In the genomic region with DNA sequence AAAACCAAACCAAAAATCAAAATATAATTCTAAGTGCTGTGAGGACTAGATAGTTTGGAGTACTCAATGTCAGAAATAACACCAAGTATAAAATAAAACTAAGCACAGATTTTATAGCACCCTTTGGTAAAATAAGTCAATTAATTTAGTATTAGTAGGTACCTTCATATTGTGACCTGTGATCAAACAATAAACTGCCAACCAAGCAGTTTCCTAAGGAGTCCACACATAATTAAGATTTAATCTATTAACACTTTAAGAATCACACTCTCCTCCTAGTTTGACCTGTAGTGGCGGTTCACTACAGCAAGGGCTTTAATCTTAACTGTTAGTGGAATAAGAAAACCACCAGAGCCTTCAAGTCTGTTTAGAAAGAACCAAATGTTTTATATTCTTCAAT, we compare ENCODE assay signal across 9 cellular contexts. TPM values are rescaled to one million over a fixed set of nuclear protein-coding genes. Genes with fewer than 3 reads are reported as not detected.
DNase-seq lines count a peak whose midpoint lies in the region; ATAC-seq and TF ChIP-seq lines count a peak whose summit lies in the region.
"Had no signal": no experiment of that assay in that cellular context is flagged by ENCODE, and none has a peak within 500 bp of the region (broad histone marks: within the 10 kb centered on the region; RNA-seq: fewer than 3 reads in every experiment).

No MANE protein-coding gene starts in this region.

- no peaks in the 10 kb centered on the region for H3K27me3 ChIP-seq in foreskin keratinocyte

- H3K9me3 Mint-ChIP-seq in activated T-cell treated with anti-CD3 and anti-CD28 coated beads, Interleukin-2, amount 50 U/mL, for 4 hours: no peaks in the 10 kb centered on the region
- H3K9me3 Mint-ChIP-seq in activated B cell treated with CpG ODN at 0.5 μM for 24 hours: no peaks in the 10 kb centered on the region
- H3K9me3 Mint-ChIP-seq in stimulated activated memory B cell treated with anti-CD40 and anti-IgM and Interleukin-4, amounts not matched to agents 10 μg/mL and 1 μg/mL and 100 μg/mL, for 72 hours: no peaks in the 10 kb centered on the region

- H3K27ac ChIP-seq in foreskin keratinocyte: no peak overlapping the region

- H3K27me3 Mint-ChIP-seq in activated T-cell treated with anti-CD3 and anti-CD28 coated beads, Interleukin-2, amount 50 U/mL, for 4 hours (ENCODE audit: low read depth): no peaks in the 10 kb centered on the region
- H3K27me3 Mint-ChIP-seq in activated B cell treated with CpG ODN at 0.5 μM for 24 hours: no peaks in the 10 kb centered on the region
- H3K27me3 Mint-ChIP-seq in stimulated activated memory B cell treated with anti-CD40 and anti-IgM and Interleukin-4, amounts not matched to agents 10 μg/mL and 1 μg/mL and 100 μg/mL, for 72 hours: no peaks in the 10 kb centered on the region

- ATAC-seq in activated T-cell treated with anti-CD3 and anti-CD28 coated beads, Interleukin-2, amount 50 U/mL, for 4 hours: no peak
- ATAC-seq in activated B cell treated with CpG ODN at 0.5 μM for 24 hours (ENCODE audit: low read depth) (no peak), foreskin keratinocyte (no peak), HG03432 (IDR thresholded peaks at IDR 0.05; ENCODE audit: unreplicated experiment) (no peak)
- no peak for ATAC-seq in stimulated activated memory B cell treated with anti-CD40 and anti-IgM and Interleukin-4, amounts not matched to agents 10 μg/mL and 1 μg/mL and 100 μg/mL, for 72 hours

- H3K4me1 Mint-ChIP-seq in activated T-cell treated with anti-CD3 and anti-CD28 coated beads, Interleukin-2, amount 50 U/mL, for 4 hours (ENCODE audit: low read depth): peaks cover 54% of the 10 kb centered on the region
- peaks cover 47% of the 10 kb centered on the region for H3K4me1 Mint-ChIP-seq in activated B cell treated with CpG ODN at 0.5 μM for 24 hours
- peaks cover 48% of the 10 kb centered on the region for H3K4me1 Mint-ChIP-seq in stimulated activated memory B cell treated with anti-CD40 and anti-IgM and Interleukin-4, amounts not matched to agents 10 μg/mL and 1 μg/mL and 100 μg/mL, for 72 hours

- H3K36me3 Mint-ChIP-seq in activated T-cell treated with anti-CD3 and anti-CD28 coated beads, Interleukin-2, amount 50 U/mL, for 4 hours (ENCODE audit: insufficient read depth): peaks cover 59% of the 10 kb centered on the region
- H3K36me3 Mint-ChIP-seq in activated B cell treated with CpG ODN at 0.5 μM for 24 hours (ENCODE audit: low read depth): peaks cover 82% of the 10 kb centered on the region
- H3K36me3 Mint-ChIP-seq in stimulated activated memory B cell treated with anti-CD40 and anti-IgM and Interleukin-4, amounts not matched to agents 10 μg/mL and 1 μg/mL and 100 μg/mL, for 72 hours: peaks cover 56% of the 10 kb centered on the region

- CTCF ChIA-PET in activated B cell treated with CpG ODN at 0.5 μM for 24 hours (lab: Charles Lee): no interaction called here

- intact Hi-C loops in activated B cell treated with CpG ODN at 0.5 μM for 24 hours (cut with micrococcal nuclease): no loop called here

- TF ChIP-seq CTCF in activated B cell treated with CpG ODN at 0.5 μM for 24 hours (IDR thresholded peaks at IDR 0.05): no peak
- no peak for TF ChIP-seq CTCF in fibroblast of villous mesenchyme (IDR thresholded peaks at IDR 0.05; ENCODE audit: insufficient read depth, low read depth, low read length)
- no peak for TF ChIP-seq CTCF in foreskin keratinocyte (conservative IDR thresholded peaks at IDR 0.05)

- H3K27ac Mint-ChIP-seq in activated B cell treated with CpG ODN at 0.5 μM for 24 hours: no peak overlapping the region
- H3K27ac Mint-ChIP-seq in stimulated activated memory B cell treated with anti-CD40 and anti-IgM and Interleukin-4, amounts not matched to agents 10 μg/mL and 1 μg/mL and 100 μg/mL, for 72 hours: peak overlapping the region; percentile 45

- no peak for DNase-seq in activated T-cell treated with anti-CD3 and anti-CD28 coated beads, Interleukin-2, amount 50 U/mL, for 4 hours
- DNase-seq in activated T-cell treated with anti-CD3 and anti-CD28 coated beads, Interleukin-2, amount 50 U/mL, for 1 hour: no peak
- no peak for DNase-seq in activated B cell treated with CpG ODN at 0.5 μM for 24 hours
- DNase-seq in fibroblast of villous mesenchyme (ENCODE audit: low read depth): no peak
- no peak for DNase-seq in foreskin keratinocyte
- DNase-seq in Kasumi-1 (lab: John Stamatoyannopoulos, UW): no peak
- DNase-seq: NCI-H524 treated with DMSO at 0.1 percent for 48 hours had no signal

- H3K4me3 ChIP-seq in fibroblast of villous mesenchyme (ENCODE audit: low read depth, low read length): peak overlapping the region; percentile 75

- peaks cover 18% of the 10 kb centered on the region for H3K4me1 ChIP-seq in foreskin keratinocyte

- POLR2A ChIA-PET in activated B cell treated with CpG ODN at 0.5 μM for 24 hours (lab: Charles Lee): no interaction called here

- peak overlapping the region; percentile 96 for H3K4me3 Mint-ChIP-seq in activated T-cell treated with anti-CD3 and anti-CD28 coated beads, Interleukin-2, amount 50 U/mL, for 4 hours
- H3K4me3 Mint-ChIP-seq in activated B cell treated with CpG ODN at 0.5 μM for 24 hours: peak overlapping the region; percentile 99
- peak overlapping the region; percentile 98 for H3K4me3 Mint-ChIP-seq in stimulated activated memory B cell treated with anti-CD40 and anti-IgM and Interleukin-4, amounts not matched to agents 10 μg/mL and 1 μg/mL and 100 μg/mL, for 72 hours

RNA-seq across cellular contexts. Expression of gene HNRNPK, which starts 2.8 kb away (rescaled TPM):
- total RNA-seq in activated T-cell treated with anti-CD3 and anti-CD28 coated beads, Interleukin-2, amount 50 U/mL, for 4 hours: 100 to 1,000 TPM; 929 to 978 (median 948) TPM
- total RNA-seq in activated B cell treated with CpG ODN at 0.5 μM for 24 hours (645 and 678 TPM in 2 replicates), fibroblast of villous mesenchyme (465 and 522 TPM in 2 replicates), foreskin keratinocyte (519 and 525 TPM in 2 replicates)
- 334 and 399 TPM in 2 replicates for polyA plus RNA-seq in foreskin keratinocyte

RNA-seq across cellular contexts. Expression of gene RMI1, which starts 3.4 kb away (rescaled TPM):
- 10 to 100 TPM; 15.6 to 18.2 (median 16.2) TPM for total RNA-seq in activated T-cell treated with anti-CD3 and anti-CD28 coated beads, Interleukin-2, amount 50 U/mL, for 4 hours
- 6.6 and 8.5 TPM in 2 replicates for total RNA-seq in activated B cell treated with CpG ODN at 0.5 μM for 24 hours
- total RNA-seq in fibroblast of villous mesenchyme: 6.1 and 7.8 TPM in 2 replicates
- total RNA-seq in foreskin keratinocyte: 14.4 and 16.4 TPM in 2 replicates
- polyA plus RNA-seq in foreskin keratinocyte: 4.0 and 5.7 TPM in 2 replicates

RNA-seq across cellular contexts. Expression of gene KIF27, which starts 56.0 kb away (rescaled TPM):
- total RNA-seq in activated T-cell treated with anti-CD3 and anti-CD28 coated beads, Interleukin-2, amount 50 U/mL, for 4 hours: 1 to 10 TPM; 1.3 to 1.5 (median 1.4) TPM
- total RNA-seq in activated B cell treated with CpG ODN at 0.5 μM for 24 hours (4.9 and 5.1 TPM in 2 replicates), fibroblast of villous mesenchyme (2.9 and 3.9 TPM in 2 replicates), foreskin keratinocyte (2.8 and 3.9 TPM in 2 replicates)
- polyA plus RNA-seq in foreskin keratinocyte: 0.26 and 0.77 TPM in 2 replicates
